In genomic region chr11:7967097-7967496, GRCh38 we compare ENCODE assay signal across 20 cellular contexts. TPM values are rescaled to one million over a fixed set of nuclear protein-coding genes. Genes with fewer than 3 reads are reported as not detected.
"Had no signal": no experiment of that assay in that cellular context is flagged by ENCODE, and none has a peak within 500 bp of the region (broad histone marks: within the 10 kb centered on the region; RNA-seq: fewer than 3 reads in every experiment).

No MANE protein-coding gene starts in this region.

- H3K27me3 ChIP-seq: right lobe of liver, upper lobe of left lung had no signal

- DNase-seq: activated CD4-positive, alpha-beta T cell treated with anti-CD3 and anti-CD28 coated beads, Interleukin-2, amount 50 U/mL, for 48 hours; activated CD4-positive, CD25-positive, alpha-beta regulatory T cell treated with anti-CD3 and anti-CD28 coated beads, Interleukin-2, amount 50 U/mL, for 72 hours; activated naive CD4-positive, alpha-beta T cell treated with anti-CD3 and anti-CD28 coated beads for 36 hours; activated naive CD8-positive, alpha-beta T cell treated with anti-CD3 and anti-CD28 coated beads, Interleukin-2, amount 50 U/mL, for 24 hours; hippocampal formation; right lobe of liver; stimulated activated naive CD8-positive, alpha-beta T cell treated with anti-CD3 and anti-CD28 coated beads, Interleukin-15, amount 100 ng/mL, for 72 hours; T-cell; T-helper 9 cell; upper lobe of left lung had no signal

- H3K27ac ChIP-seq: right lobe of liver, upper lobe of left lung had no signal

- H3K36me3 ChIP-seq: right lobe of liver, upper lobe of left lung had no signal

- H3K4me1 ChIP-seq: right lobe of liver, upper lobe of left lung had no signal

- ATAC-seq: activated naive CD8-positive, alpha-beta T cell treated with anti-CD3 and anti-CD28 coated beads, Interleukin-2, amount 50 U/mL, for 24 hours; activated T-helper 17 cell treated with anti-CD3 and anti-CD28 coated beads, Interleukin-2, amount 50 U/mL, for 72 hours; esophagus mucosa; right lobe of liver; stimulated activated naive CD8-positive, alpha-beta T cell treated with anti-CD3 and anti-CD28 coated beads, Interleukin-15, amount 100 ng/mL, for 72 hours; T-cell had no signal

- H3K9me3 ChIP-seq: right lobe of liver, upper lobe of left lung had no signal

- H3K4me3 ChIP-seq: right lobe of liver, upper lobe of left lung had no signal

RNA-seq across cellular contexts. Expression of gene NLRP10, which starts 1.9 kb away (rescaled TPM):
- total RNA-seq: activated naive CD4-positive, alpha-beta T cell treated with anti-CD3 and anti-CD28 coated beads for 36 hours; activated T-helper 17 cell treated with anti-CD3 and anti-CD28 coated beads, Interleukin-2, amount 50 U/mL, for 72 hours; cardiac septum; esophagus mucosa; kidney epithelial cell; liver; mesenteric fat pad; right lobe of liver; T-cell; temporal lobe; upper lobe of left lung had no signal
- polyA plus RNA-seq: liver, neural cell had no signal

RNA-seq across cellular contexts. Expression of gene OR10A3, which starts 25.6 kb away (rescaled TPM):
- total RNA-seq: activated naive CD4-positive, alpha-beta T cell treated with anti-CD3 and anti-CD28 coated beads for 36 hours; activated T-helper 17 cell treated with anti-CD3 and anti-CD28 coated beads, Interleukin-2, amount 50 U/mL, for 72 hours; cardiac septum; esophagus mucosa; kidney epithelial cell; liver; mesenteric fat pad; osteocyte; pulmonary artery endothelial cell; right lobe of liver; T-cell; temporal lobe; upper lobe of left lung had no signal
- polyA plus RNA-seq: liver, neural cell had no signal

RNA-seq across cellular contexts. Expression of gene OR10A6, which starts 36.0 kb away (rescaled TPM):
- total RNA-seq: activated naive CD4-positive, alpha-beta T cell treated with anti-CD3 and anti-CD28 coated beads for 36 hours; activated T-helper 17 cell treated with anti-CD3 and anti-CD28 coated beads, Interleukin-2, amount 50 U/mL, for 72 hours; cardiac septum; esophagus mucosa; kidney epithelial cell; liver; mesenteric fat pad; osteocyte; pulmonary artery endothelial cell; right lobe of liver; T-cell; temporal lobe; upper lobe of left lung had no signal
- polyA plus RNA-seq: liver, neural cell had no signal
